ENCODE assay signal across 24 cellular contexts in genomic region chr1:89872567-89872966, GRCh38. TPM values are rescaled to one million over a fixed set of nuclear protein-coding genes. Genes with fewer than 3 reads are reported as not detected.
A peak's percentile ranks its signal among the peaks of the same experiment; 100 is the strongest.
DNase-seq lines count a peak whose midpoint lies in the region; ATAC-seq and TF ChIP-seq lines count a peak whose summit lies in the region.
"Had no signal": no experiment of that assay in that cellular context is flagged by ENCODE, and none has a peak within 500 bp of the region (broad histone marks: within the 10 kb centered on the region; RNA-seq: fewer than 3 reads in every experiment).

No MANE protein-coding gene starts in this region.

- H3K27ac Mint-ChIP-seq in CD4-positive, alpha-beta memory T cell = peak overlapping the region; percentile 38 to 91 (median 76)
- H3K27ac Mint-ChIP-seq in T-helper 17 cell = peak overlapping the region; percentile 97
- H3K27ac Mint-ChIP-seq: B cell, IgD-negative memory B cell had no signal

- no peak for TF ChIP-seq EP300 in gastroesophageal sphincter (IDR thresholded peaks at IDR 0.05)

- ATAC-seq in T-helper 17 cell (peak; percentile 36), gastroesophageal sphincter (no peak), GM21367 (IDR thresholded peaks at IDR 0.05; ENCODE audit: unreplicated experiment) (no peak)

- no peak overlapping the region for H3K4me3 ChIP-seq in CD4-positive, alpha-beta memory T cell (ENCODE audit: low read length in 2 of 2)
- H3K4me3 ChIP-seq in skeletal muscle tissue (ENCODE audit: low read length in 3 of 3) = no peak overlapping the region
- no peak overlapping the region for H3K4me3 ChIP-seq in gastroesophageal sphincter
- no peak overlapping the region for H3K4me3 ChIP-seq in esophagus squamous epithelium
- H3K4me3 ChIP-seq: GM23248, SK-N-MC had no signal

- H3K9ac ChIP-seq in skeletal muscle tissue (ENCODE audit: low read depth in 1 of 3, low read length in 3 of 3) = no peak overlapping the region
- H3K9ac ChIP-seq: GM23248, KMS-11 had no signal

- H3K4me1 Mint-ChIP-seq in CD4-positive, alpha-beta memory T cell = peaks cover 44 to 70% (median 57%) of the 10 kb centered on the region in 4 donors
- peaks cover 39% of the 10 kb centered on the region for H3K4me1 Mint-ChIP-seq in T-helper 17 cell

- CTCF ChIA-PET in CD4-positive, alpha-beta memory T cell (lab: Charles Lee; ENCODE audit: partially characterized antibody) = interaction anchor here (0.7 to 2.6 kb wide), 5 partner anchors 9 to 68 kb away, joined by 3 to 11 read pairs (median 5); no protein-coding TSS in a partner anchor

- H3K27me3 Mint-ChIP-seq in CD4-positive, alpha-beta memory T cell = no peaks in the 10 kb centered on the region
- H3K27me3 Mint-ChIP-seq in T-helper 17 cell = no peaks in the 10 kb centered on the region
- H3K27me3 Mint-ChIP-seq: B cell, IgD-negative memory B cell had no signal

- intact Hi-C loops in CD4-positive, alpha-beta memory T cell (cut with micrococcal nuclease) = no loop called here
- intact Hi-C loops in esophagus squamous epithelium (cut with DNase I) = no loop called here

- H3K27me3 ChIP-seq in CD4-positive, alpha-beta memory T cell (ENCODE audit: insufficient read depth, low read length) = no peaks in the 10 kb centered on the region
- H3K27me3 ChIP-seq in layer of hippocampus (ENCODE audit: control insufficient read depth, insufficient read depth, low read length) (no peaks in the 10 kb centered on the region), skeletal muscle tissue (ENCODE audit: control insufficient read depth in 3 of 3, insufficient read depth in 3 of 3, low read length in 3 of 3) (no peaks in the 10 kb centered on the region), gastroesophageal sphincter (no peaks in the 10 kb centered on the region), esophagus squamous epithelium (no peaks in the 10 kb centered on the region)

- peaks cover 52% of the 10 kb centered on the region for H3K4me1 ChIP-seq in CD4-positive, alpha-beta memory T cell (ENCODE audit: insufficient read depth, low read length)
- H3K4me1 ChIP-seq in skeletal muscle tissue (ENCODE audit: control insufficient read depth in 3 of 3, insufficient read depth in 3 of 3, low read length in 3 of 3) (peaks cover 8 to 11% (median 9%) of the 10 kb centered on the region in 3 donors), gastroesophageal sphincter (peaks cover 0 to 7% (median 0%) of the 10 kb centered on the region in 3 donors), esophagus squamous epithelium (no peaks in the 10 kb centered on the region)

- 36 to 80% methylated on average over 1 of the region's 1 CpG for WGBS in gastroesophageal sphincter (ENCODE audit: low coverage in 1 of 2), 2 donors
- WGBS in esophagus squamous epithelium, 2 donors = 25 to 91% methylated on average over 1 of the region's 1 CpG

- H3K9me3 Mint-ChIP-seq in CD4-positive, alpha-beta memory T cell = peaks cover 0 to 2% (median 0%) of the 10 kb centered on the region in 8 donors
- H3K9me3 Mint-ChIP-seq: IgD-negative memory B cell had no signal

- TF ChIP-seq POLR2A in gastroesophageal sphincter (IDR thresholded peaks at IDR 0.05) (no peak), esophagus squamous epithelium (IDR thresholded peaks at IDR 0.05) (no peak)

- H3K36me3 Mint-ChIP-seq in CD4-positive, alpha-beta memory T cell = peaks cover 28 to 42% of the 10 kb centered on the region in 2 donors
- peaks cover 7% of the 10 kb centered on the region for H3K36me3 Mint-ChIP-seq in T-helper 17 cell (ENCODE audit: low read depth)

- no peak for TF ChIP-seq CTCF in gastroesophageal sphincter (IDR thresholded peaks at IDR 0.05)
- no peak for TF ChIP-seq CTCF in esophagus squamous epithelium (IDR thresholded peaks at IDR 0.05)

- no peaks in the 10 kb centered on the region for H3K36me3 ChIP-seq in CD4-positive, alpha-beta memory T cell (ENCODE audit: insufficient read depth, low read length)
- no peaks in the 10 kb centered on the region for H3K36me3 ChIP-seq in skeletal muscle tissue (ENCODE audit: control insufficient read depth in 3 of 3, insufficient read depth in 3 of 3, low read length in 3 of 3)
- peaks cover 0 to 15% of the 10 kb centered on the region in 2 donors for H3K36me3 ChIP-seq in gastroesophageal sphincter
- peaks cover 0 to 21% (median 0%) of the 10 kb centered on the region in 3 donors for H3K36me3 ChIP-seq in esophagus squamous epithelium

- POLR2A ChIA-PET in CD4-positive, alpha-beta memory T cell (lab: Charles Lee; ENCODE audit: partially characterized antibody) = interaction anchor here (1.0 to 2.2 kb wide), 4 partner anchors 11 to 51 kb away, joined by 3 to 8 read pairs (median 6); no protein-coding TSS in a partner anchor

- DNase-seq in CD4-positive, alpha-beta memory T cell = no peak
- DNase-seq in T-helper 17 cell = no peak
- no peak for DNase-seq in cerebellum (ENCODE audit: low spot score)
- DNase-seq in esophagus squamous epithelium (lab: John Stamatoyannopoulos, UW) = no peak
- DNase-seq: DMS53, GM23248, H7, NCI-H1048, NCI-H1417 treated with DMSO at 0.1 percent for 48 hours, NCI-H1694 treated with DMSO at 0.1 percent for 48 hours, NCI-H2171, NCI-H226, NCI-H524, NCI-H748 treated with DMSO at 0.1 percent for 48 hours, SIG-M5 had no signal

- peak overlapping the region in 4 of 8 donors; percentile 2 to 24 (median 15) for H3K4me3 Mint-ChIP-seq in CD4-positive, alpha-beta memory T cell
- H3K4me3 Mint-ChIP-seq in T-helper 17 cell = no peak overlapping the region
- H3K4me3 Mint-ChIP-seq: B cell, IgD-negative memory B cell had no signal

- no peak overlapping the region for H3K27ac ChIP-seq in CD4-positive, alpha-beta memory T cell (ENCODE audit: low read depth, low read length)
- peak overlapping the region; percentile 35 for H3K27ac ChIP-seq in layer of hippocampus (ENCODE audit: low read depth, low read length)
- H3K27ac ChIP-seq in skeletal muscle tissue (ENCODE audit: low read depth, low read length) = peak overlapping the region; percentile 41
- no peak overlapping the region for H3K27ac ChIP-seq in gastroesophageal sphincter
- no peak overlapping the region for H3K27ac ChIP-seq in esophagus squamous epithelium
- H3K27ac ChIP-seq: C4-2B, KMS-11, SK-N-MC had no signal

- H3K9me3 ChIP-seq in CD4-positive, alpha-beta memory T cell (ENCODE audit: control insufficient read depth in 1 of 2, low read length in 2 of 2) = no peaks in the 10 kb centered on the region
- H3K9me3 ChIP-seq in T-helper 17 cell (ENCODE audit: control insufficient read depth, low read length, poor library complexity, severe bottlenecking) (no peaks in the 10 kb centered on the region), skeletal muscle tissue (ENCODE audit: control insufficient read depth in 3 of 3, low read length in 3 of 3) (no peaks in the 10 kb centered on the region), gastroesophageal sphincter (no peaks in the 10 kb centered on the region), esophagus squamous epithelium (no peaks in the 10 kb centered on the region)

RNA-seq across cellular contexts. Expression of gene LRRC8D, which starts 51.7 kb away (rescaled TPM):
- total RNA-seq in CD4-positive, alpha-beta memory T cell = 10 to 100 TPM; 56.8 to 63.2 TPM
- 10 to 100 TPM; 70.1 to 72.7 TPM for polyA plus RNA-seq in CD4-positive, alpha-beta memory T cell
- total RNA-seq in T-helper 17 cell (10 to 100 TPM; 28.3 to 33.5 TPM), skeletal muscle tissue (4.7 TPM), gastroesophageal sphincter (1 to 10 TPM; 4.7 to 8.5 (median 6.5) TPM), cerebellum (24.8 TPM), esophagus squamous epithelium (10 to 100 TPM in 3 of 4 donors, 1 to 10 TPM in 1; 8.7 to 19.1 (median 10.9) TPM)

Comparison
In these comparisons a context has a peak if more than half of its experiments do, and no peak if none do; other contexts are left out.
1. H3K27ac ChIP-seq: peak in layer of hippocampus (single experiment) and skeletal muscle tissue (single experiment); none in CD4-positive, alpha-beta memory T cell (single experiment), gastroesophageal sphincter (0 of 4) and esophagus squamous epithelium (0 of 4).